ENCODE assay signal across 8 cellular contexts in the genomic region with DNA sequence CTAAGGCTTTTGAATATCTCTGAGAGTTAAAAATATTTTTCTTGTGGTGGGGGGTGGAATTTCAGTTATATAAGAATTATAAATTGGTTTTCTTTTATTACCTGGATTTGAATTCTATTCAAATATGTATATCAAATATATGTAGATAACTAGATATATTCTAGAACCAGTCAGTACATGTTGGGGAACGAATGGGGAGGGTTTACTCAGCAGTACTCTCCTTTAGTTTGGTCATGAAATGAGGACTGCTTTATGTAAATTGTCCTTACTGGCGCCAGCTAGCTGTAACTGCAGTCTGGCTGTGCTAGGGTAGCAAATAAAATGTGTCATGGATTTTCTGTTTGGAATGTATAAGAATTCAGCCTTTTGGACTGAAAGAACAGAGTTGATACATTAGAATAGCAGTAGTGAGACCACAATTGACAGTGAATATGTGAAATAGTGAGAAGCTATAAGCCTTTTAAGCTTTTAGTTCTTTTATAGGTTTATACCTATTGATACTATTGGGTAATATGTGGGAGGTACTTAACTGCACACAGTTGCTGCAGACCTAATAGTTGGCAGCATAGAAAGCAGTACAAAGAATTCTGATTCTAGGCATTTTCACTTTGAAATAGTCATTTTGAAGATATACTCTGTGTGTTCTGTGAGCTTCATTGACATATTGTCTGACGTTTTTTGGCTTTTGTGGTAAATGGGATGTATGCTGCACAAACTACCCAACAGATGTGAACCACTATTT. TPM values are rescaled to one million over a fixed set of nuclear protein-coding genes. Genes with fewer than 3 reads are reported as not detected.
DNase-seq lines count a peak whose midpoint lies in the region; ATAC-seq and TF ChIP-seq lines count a peak whose summit lies in the region.

No MANE protein-coding gene starts in this region.

- H3K27me3 ChIP-seq in kidney epithelial cell (ENCODE audit: control insufficient read depth, insufficient read depth, low read length), result no peaks in the 10 kb centered on the region

- H3K36me3 ChIP-seq in kidney epithelial cell (ENCODE audit: control insufficient read depth, insufficient read depth, low read length), result no peaks in the 10 kb centered on the region

- H3K4me3 ChIP-seq in cardiac fibroblast (replicated peaks in 1 of 2; ENCODE audit: low read depth in 2 of 2, low read length in 2 of 2), result no peak overlapping the region
- H3K4me3 ChIP-seq in kidney epithelial cell (ENCODE audit: low read depth, low read length), result no peak overlapping the region

- peak; percentile 77 to 81 for ATAC-seq in activated CD4-positive, CD25-positive, alpha-beta regulatory T cell treated with anti-CD3 and anti-CD28 coated beads, Interleukin-2, amount 50 U/mL, for 24 hours
- peak; percentile 72 for ATAC-seq in GM21576 (IDR thresholded peaks at IDR 0.05; ENCODE audit: unreplicated experiment)
- peak; percentile 84 for ATAC-seq in stimulated activated naive CD8-positive, alpha-beta T cell treated with anti-CD3 and anti-CD28 coated beads, Interleukin-15, Interleukin-2, amounts not matched to agents 100 U/mL and 50 U/mL, for 24 hours

- TF ChIP-seq CTCF in cardiac fibroblast (IDR thresholded peaks at IDR 0.05; ENCODE audit: low read depth, low read length), result peak; percentile 16
- TF ChIP-seq CTCF in kidney epithelial cell (IDR thresholded peaks at IDR 0.05; ENCODE audit: insufficient read depth, low read length, poor library complexity, severe bottlenecking), result no peak

- DNase-seq in activated CD4-positive, CD25-positive, alpha-beta regulatory T cell treated with anti-CD3 and anti-CD28 coated beads, Interleukin-2, amount 50 U/mL, for 72 hours, result no peak
- DNase-seq in HuH-7 (ENCODE audit: low spot score) (peak; percentile 43), RKO (ENCODE audit: low spot score) (peak; percentile 85), cardiac fibroblast (ENCODE audit: low read depth in 2 of 2) (peak; percentile 86 to 90), kidney epithelial cell (ENCODE audit: low read depth) (peak; percentile 31)
- no peak for DNase-seq in stimulated activated naive CD8-positive, alpha-beta T cell treated with anti-CD3 and anti-CD28 coated beads, Interleukin-15, Interleukin-2, amounts not matched to agents 100 U/mL and 50 U/mL, for 24 hours

RNA-seq across cellular contexts. Expression of gene ATF7IP, which starts 29.0 kb away (rescaled TPM):
- total RNA-seq in kidney epithelial cell, result 23.4 and 28.5 TPM in 2 replicates

Comparison
In these comparisons a context has a peak if more than half of its experiments do, and no peak if none do; other contexts are left out.
1. DNase-seq: peak in HuH-7 (single experiment), RKO (single experiment), cardiac fibroblast (2 of 2) and kidney epithelial cell (single experiment); none in activated CD4-positive, CD25-positive, alpha-beta regulatory T cell treated with anti-CD3 and anti-CD28 coated beads, Interleukin-2, amount 50 U/mL, for 72 hours (single experiment) and stimulated activated naive CD8-positive, alpha-beta T cell treated with anti-CD3 and anti-CD28 coated beads, Interleukin-15, Interleukin-2, amounts not matched to agents 100 U/mL and 50 U/mL, for 24 hours (single experiment).
2. Peak in every context shown above with its lines, with median percentiles within 50 percentile points of each other: ATAC-seq.